ENCODE assay signal across 1 cellular context in the genomic region with DNA sequence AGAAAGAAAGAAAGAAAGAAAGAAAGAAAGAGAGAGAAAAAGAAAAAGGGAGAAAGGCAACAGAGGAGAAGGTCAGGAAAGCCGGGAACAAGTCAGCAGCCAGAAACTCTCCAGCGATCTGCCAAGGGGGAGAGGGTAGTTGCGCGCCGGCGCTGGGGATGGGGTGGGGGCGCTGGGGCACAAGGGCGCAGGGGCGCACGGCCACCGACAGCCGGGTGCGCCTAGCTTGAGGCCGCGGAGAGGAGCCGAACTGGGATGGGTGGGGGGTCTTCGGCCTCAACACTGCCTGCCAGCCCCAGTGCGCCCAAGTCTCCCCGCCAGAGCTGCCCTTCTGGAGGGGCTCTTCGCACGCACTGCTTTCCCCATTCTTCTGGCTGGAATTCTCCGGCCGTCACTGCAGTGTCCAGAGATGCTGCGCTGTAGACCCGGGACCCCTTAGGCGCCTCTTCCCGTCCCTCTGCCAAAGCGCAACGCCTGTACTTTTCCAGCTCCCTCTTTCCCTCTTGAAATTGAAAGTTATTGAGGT.
TF ChIP-seq lines count a peak whose summit lies in the region.

No MANE protein-coding gene starts in this region.

TF ChIP-seq in SK-N-SH, 30 proteins besides CTCF, POLR2A, EP300 and RAD21 (continued from another document):
- TF ChIP-seq, protein P1, sequence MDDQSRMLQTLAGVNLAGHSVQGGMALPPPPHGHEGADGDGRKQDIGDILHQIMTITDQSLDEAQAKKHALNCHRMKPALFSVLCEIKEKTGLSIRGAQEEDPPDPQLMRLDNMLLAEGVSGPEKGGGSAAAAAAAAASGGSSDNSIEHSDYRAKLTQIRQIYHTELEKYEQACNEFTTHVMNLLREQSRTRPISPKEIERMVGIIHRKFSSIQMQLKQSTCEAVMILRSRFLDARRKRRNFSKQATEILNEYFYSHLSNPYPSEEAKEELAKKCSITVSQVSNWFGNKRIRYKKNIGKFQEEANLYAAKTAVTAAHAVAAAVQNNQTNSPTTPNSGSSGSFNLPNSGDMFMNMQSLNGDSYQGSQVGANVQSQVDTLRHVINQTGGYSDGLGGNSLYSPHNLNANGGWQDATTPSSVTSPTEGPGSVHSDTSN (IDR thresholded peaks at IDR 0.05) = no peak
- no peak for TF ChIP-seq EZH2phosphoT487 (IDR thresholded peaks at IDR 0.05; ENCODE audit: borderline replicate concordance, low read depth)
- TF ChIP-seq, protein P2, sequence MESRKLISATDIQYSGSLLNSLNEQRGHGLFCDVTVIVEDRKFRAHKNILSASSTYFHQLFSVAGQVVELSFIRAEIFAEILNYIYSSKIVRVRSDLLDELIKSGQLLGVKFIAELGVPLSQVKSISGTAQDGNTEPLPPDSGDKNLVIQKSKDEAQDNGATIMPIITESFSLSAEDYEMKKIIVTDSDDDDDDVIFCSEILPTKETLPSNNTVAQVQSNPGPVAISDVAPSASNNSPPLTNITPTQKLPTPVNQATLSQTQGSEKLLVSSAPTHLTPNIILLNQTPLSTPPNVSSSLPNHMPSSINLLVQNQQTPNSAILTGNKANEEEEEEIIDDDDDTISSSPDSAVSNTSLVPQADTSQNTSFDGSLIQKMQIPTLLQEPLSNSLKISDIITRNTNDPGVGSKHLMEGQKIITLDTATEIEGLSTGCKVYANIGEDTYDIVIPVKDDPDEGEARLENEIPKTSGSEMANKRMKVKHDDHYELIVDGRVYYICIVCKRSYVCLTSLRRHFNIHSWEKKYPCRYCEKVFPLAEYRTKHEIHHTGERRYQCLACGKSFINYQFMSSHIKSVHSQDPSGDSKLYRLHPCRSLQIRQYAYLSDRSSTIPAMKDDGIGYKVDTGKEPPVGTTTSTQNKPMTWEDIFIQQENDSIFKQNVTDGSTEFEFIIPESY (IDR thresholded peaks at IDR 0.05; ENCODE audit: borderline replicate concordance, low read depth) = no peak
